In genomic region chr4:87423313-87424031, GRCh38 we compare ENCODE assay signal across 8 cellular contexts. TPM values are rescaled to one million over a fixed set of nuclear protein-coding genes. Genes with fewer than 3 reads are reported as not detected.
DNase-seq lines count a peak whose midpoint lies in the region; ATAC-seq and TF ChIP-seq lines count a peak whose summit lies in the region.

No MANE protein-coding gene starts in this region.

- peaks cover 4% of the 10 kb centered on the region for H3K4me1 ChIP-seq in IMR-90 (ENCODE audit: control insufficient read depth, insufficient read depth, low read length)
- peaks cover 10% of the 10 kb centered on the region for H3K4me1 ChIP-seq in iPS-18a (ENCODE audit: control insufficient read depth, low read depth, low read length)

- no peak overlapping the region for H2BK120ac ChIP-seq in IMR-90 (ENCODE audit: low read depth, low read length)

- no peak overlapping the region for H2AFZ ChIP-seq in IMR-90 (replicated peaks; ENCODE audit: low read length, poor library complexity)

- CTCF ChIA-PET in IMR-90 (lab: Yijun Ruan, JAX), result interaction anchor here (1.7 kb wide), 1 partner anchor 48 kb away, joined by 6 read pairs; no protein-coding TSS in a partner anchor
- CTCF ChIA-PET in activated CD4-positive, alpha-beta memory T cell treated with anti-CD3 and anti-CD28 coated beads, Interleukin-2, amount 10 ng/mL, durations not matched to agents 7 days and 5 days (lab: Charles Lee), result interaction anchor here (1.2 to 4.7 kb wide), 3 partner anchors 32 to 43 kb away, joined by 5 to 34 read pairs (median 7); partner anchors contain the start of gene HSD17B11

- dilution Hi-C loops in IMR-90 (cut with HindIII; ENCODE audit: low sequenced_read_pairs, unreplicated experiment), result no loop called here

- no peaks in the 10 kb centered on the region for H3K36me3 Mint-ChIP-seq in activated CD4-positive, alpha-beta memory T cell treated with anti-CD3 and anti-CD28 coated beads, Interleukin-2, amount 10 ng/mL, durations not matched to agents 7 days and 5 days (ENCODE audit: low read depth)
- H3K36me3 Mint-ChIP-seq in stimulated activated memory B cell treated with anti-CD40 and anti-IgM and Interleukin-4, amounts not matched to agents 10 μg/mL and 1 μg/mL and 100 μg/mL, for 72 hours, result no peaks in the 10 kb centered on the region

- no peaks in the 10 kb centered on the region; the same call in 1 of the 2 replicates for H3K9me1 ChIP-seq in IMR-90 (ENCODE audit: insufficient read depth, low read length)

- no peak for TF ChIP-seq POLR2A in IMR-90 (IDR thresholded peaks at IDR 0.05; ENCODE audit: low read depth, low read length)

- POLR2A ChIA-PET in IMR-90 (lab: Charles Lee; ENCODE audit: unreplicated experiment), result interaction anchor here (1.9 kb wide), 1 partner anchor 33 kb away, joined by 8 read pairs; the partner anchor contains the start of gene HSD17B11
- POLR2A ChIA-PET in activated CD4-positive, alpha-beta memory T cell treated with anti-CD3 and anti-CD28 coated beads, Interleukin-2, amount 10 ng/mL, durations not matched to agents 7 days and 5 days (lab: Charles Lee), result interaction anchor here (1.0 to 5.5 kb wide), 4 partner anchors 32 to 861 kb away, joined by 3 to 51 read pairs (median 4); partner anchors contain the start of genes HSD17B11 and PPM1K

- DNase-seq in D341Med (ENCODE audit: low spot score) (peak; percentile 36), IMR-90 (no peak)
- DNase-seq in activated CD4-positive, alpha-beta memory T cell treated with anti-CD3 and anti-CD28 coated beads, Interleukin-2, amount 10 ng/mL, durations not matched to agents 7 days and 5 days, result no peak
- DNase-seq in activated CD4-positive, alpha-beta T cell treated with anti-CD3 and anti-CD28 coated beads for 4 hours, result no peak

- H3K36me3 ChIP-seq in IMR-90 (ENCODE audit: control insufficient read depth, insufficient read depth, low read length), result no peaks in the 10 kb centered on the region
- no peaks in the 10 kb centered on the region for H3K36me3 ChIP-seq in iPS-18a (ENCODE audit: control insufficient read depth, low read depth, low read length)

- no peaks in the 10 kb centered on the region for H3K9me3 Mint-ChIP-seq in activated CD4-positive, alpha-beta memory T cell treated with anti-CD3 and anti-CD28 coated beads, Interleukin-2, amount 10 ng/mL, durations not matched to agents 7 days and 5 days
- no peaks in the 10 kb centered on the region for H3K9me3 Mint-ChIP-seq in stimulated activated memory B cell treated with anti-CD40 and anti-IgM and Interleukin-4, amounts not matched to agents 10 μg/mL and 1 μg/mL and 100 μg/mL, for 72 hours

- no peak overlapping the region for H4K5ac ChIP-seq in IMR-90 (ENCODE audit: low read depth, low read length)

- no peak for TF ChIP-seq CTCF in IMR-90 (conservative IDR thresholded peaks at IDR 0.05; ENCODE audit: low read depth, low read length)

- intact Hi-C loops in IMR-90 (cut with micrococcal nuclease), result loop anchor here (2.0 to 5.0 kb wide), 2 partner anchors 33 to 46 kb away; partner anchors contain the start of gene HSD17B11

- H3K27ac Mint-ChIP-seq in activated CD4-positive, alpha-beta memory T cell treated with anti-CD3 and anti-CD28 coated beads, Interleukin-2, amount 10 ng/mL, durations not matched to agents 7 days and 5 days, result no peak overlapping the region
- H3K27ac Mint-ChIP-seq in stimulated activated memory B cell treated with anti-CD40 and anti-IgM and Interleukin-4, amounts not matched to agents 10 μg/mL and 1 μg/mL and 100 μg/mL, for 72 hours, result peak overlapping the region; percentile 94

- H4K20me1 ChIP-seq in IMR-90 (ENCODE audit: insufficient read depth, low read length), result no peaks in the 10 kb centered on the region; the same call in 1 of the 2 replicates

- no peak overlapping the region for H2BK20ac ChIP-seq in IMR-90 (ENCODE audit: low read depth, low read length)

- H3K9ac ChIP-seq in IMR-90 (ENCODE audit: low read depth, low read length) (peak overlapping the region; percentile 95; the same call in 1 of the 2 replicates), iPS-18a (ENCODE audit: low read length) (peak overlapping the region; percentile 94)

- H3K4me3 ChIP-seq in IMR-90 (ENCODE audit: insufficient read depth, low read depth, low read length) (peak overlapping the region; percentile 64), iPS-18a (ENCODE audit: low read length) (peak overlapping the region; percentile 93)

- no peak for TF ChIP-seq RAD21 in IMR-90 (IDR thresholded peaks at IDR 0.05; ENCODE audit: low read length)

- H3K18ac ChIP-seq in IMR-90 (ENCODE audit: low read depth, low read length), result no peak overlapping the region

- peak overlapping the region; percentile 43; the same call in 1 of the 2 replicates for H2AK5ac ChIP-seq in IMR-90 (ENCODE audit: low read depth, low read length)

- H3K56ac ChIP-seq in IMR-90 (ENCODE audit: extremely low read depth, insufficient read depth, low read length), result no peak overlapping the region; the same call in 1 of the 2 replicates

- H3K4me2 ChIP-seq in IMR-90 (ENCODE audit: low read depth, low read length), result peak overlapping the region; percentile 95

- in situ Hi-C loops in IMR-90 (cut with MboI; ENCODE audit: low sequenced_read_pairs), result no loop called here

- H3K27ac ChIP-seq in IMR-90 (ENCODE audit: insufficient read depth, low read length), result no peak overlapping the region
- H3K27ac ChIP-seq in iPS-18a (ENCODE audit: low read length), result no peak overlapping the region

- H3K79me1 ChIP-seq in IMR-90 (ENCODE audit: low read depth in 1 of 2, low read length in 2 of 2), result peaks cover 16 to 41% of the 10 kb centered on the region in 2 experiments

- H3K27me3 Mint-ChIP-seq in activated CD4-positive, alpha-beta memory T cell treated with anti-CD3 and anti-CD28 coated beads, Interleukin-2, amount 10 ng/mL, durations not matched to agents 7 days and 5 days, result no peaks in the 10 kb centered on the region
- H3K27me3 Mint-ChIP-seq in stimulated activated memory B cell treated with anti-CD40 and anti-IgM and Interleukin-4, amounts not matched to agents 10 μg/mL and 1 μg/mL and 100 μg/mL, for 72 hours, result no peaks in the 10 kb centered on the region

- BruUV-seq in IMR-90 (replicated peaks; lab: Mats Ljungman, UMichigan), result no TSS peak

- H3K9me3 ChIP-seq in IMR-90 (ENCODE audit: control insufficient read depth, insufficient read depth, low read length), result no peaks in the 10 kb centered on the region
- H3K9me3 ChIP-seq in iPS-18a (ENCODE audit: control insufficient read depth, low read depth, low read length), result no peaks in the 10 kb centered on the region

- peak overlapping the region; percentile 88 for H3K4ac ChIP-seq in IMR-90 (ENCODE audit: low read depth, low read length)

- ATAC-seq in IMR-90 (ENCODE audit: low read depth) (no peak), HG03342 (IDR thresholded peaks at IDR 0.05; ENCODE audit: unreplicated experiment) (no peak), GM19463 (IDR thresholded peaks at IDR 0.05; ENCODE audit: unreplicated experiment) (no peak)
- no peak for ATAC-seq in stimulated activated memory B cell treated with anti-CD40 and anti-IgM and Interleukin-4, amounts not matched to agents 10 μg/mL and 1 μg/mL and 100 μg/mL, for 72 hours

- H4K8ac ChIP-seq in IMR-90 (ENCODE audit: low read depth in 2 of 2, low read length in 2 of 2), result peak overlapping the region in 1 of 2 experiments; percentile 99; a peak in 1 of 4 replicates

- peaks cover 30% of the 10 kb centered on the region for H3K4me1 Mint-ChIP-seq in activated CD4-positive, alpha-beta memory T cell treated with anti-CD3 and anti-CD28 coated beads, Interleukin-2, amount 10 ng/mL, durations not matched to agents 7 days and 5 days
- H3K4me1 Mint-ChIP-seq in stimulated activated memory B cell treated with anti-CD40 and anti-IgM and Interleukin-4, amounts not matched to agents 10 μg/mL and 1 μg/mL and 100 μg/mL, for 72 hours, result peaks cover 24% of the 10 kb centered on the region

- 0 out of 2 replicates have a peak overlapping the region, but pooled peaks have one; percentile 53 for H3K14ac ChIP-seq in IMR-90 (replicated peaks; ENCODE audit: low read depth, low read length)

- H3K23ac ChIP-seq in IMR-90 (ENCODE audit: low read depth, low read length), result peak overlapping the region; percentile 66; the same call in 1 of the 2 replicates

- H2BK5ac ChIP-seq in IMR-90 (ENCODE audit: low read depth, low read length, poor library complexity, severe bottlenecking), result peak overlapping the region; percentile 85

- no peaks in the 10 kb centered on the region for H3K27me3 ChIP-seq in IMR-90 (ENCODE audit: control insufficient read depth, insufficient read depth, low read length)
- no peaks in the 10 kb centered on the region for H3K27me3 ChIP-seq in iPS-18a (ENCODE audit: control insufficient read depth, insufficient read depth, low read length)

- no peak overlapping the region for H2AK9ac ChIP-seq in IMR-90 (replicated peaks; ENCODE audit: low read depth, low read length, poor library complexity)

- WGBS in IMR-90 (ENCODE audit: extremely low coverage in 2 of 2, insufficient read length in 1 of 2), 2 experiments, result no CpG with 5 or more reads among the region's 3 CpGs

- H3K4me3 Mint-ChIP-seq in activated CD4-positive, alpha-beta memory T cell treated with anti-CD3 and anti-CD28 coated beads, Interleukin-2, amount 10 ng/mL, durations not matched to agents 7 days and 5 days, result peak overlapping the region; percentile 96
- H3K4me3 Mint-ChIP-seq in stimulated activated memory B cell treated with anti-CD40 and anti-IgM and Interleukin-4, amounts not matched to agents 10 μg/mL and 1 μg/mL and 100 μg/mL, for 72 hours, result peak overlapping the region; percentile 99

- H4K91ac ChIP-seq in IMR-90 (ENCODE audit: insufficient read depth, low read depth, low read length), result no peak overlapping the region

- H2BK15ac ChIP-seq in IMR-90 (ENCODE audit: low read depth, low read length), result peak overlapping the region; percentile 33; the same call in 1 of the 3 replicates

TF ChIP-seq in IMR-90, 13 proteins besides CTCF, POLR2A, EP300 and RAD21 (continues in another document):
- TF ChIP-seq NFE2L2 (IDR thresholded peaks at IDR 0.05; ENCODE audit: low read depth, low read length) (no peak), BHLHE40 (IDR thresholded peaks at IDR 0.05; ENCODE audit: low read depth, low read length) (no peak), RCOR1 (IDR thresholded peaks at IDR 0.05; ENCODE audit: insufficient replicate concordance, low read length) (no peak), MAFK (IDR thresholded peaks at IDR 0.05; ENCODE audit: low read depth, low read length) (no peak)

RNA-seq across cellular contexts. Expression of gene NUDT9, which starts 1.1 kb away (rescaled TPM):
- 10.0 and 14.2 TPM in 2 replicates for total RNA-seq in IMR-90 (2012; rRNA removed)
- 19.3 and 23.5 TPM in 2 replicates for polyA plus RNA-seq in IMR-90 (2012; rRNA removed)
- polyA plus RNA-seq in IMR-90 (2012; cell fraction: cytosol; rRNA removed), result 16.4 and 19.1 TPM in 2 replicates
- 9.4 and 18.5 TPM in 2 replicates for polyA plus RNA-seq in IMR-90 (2012; cell fraction: nucleus; rRNA removed; ENCODE audit: low replicate concordance)
- total RNA-seq in activated CD4-positive, alpha-beta memory T cell treated with anti-CD3 and anti-CD28 coated beads, Interleukin-2, amount 10 ng/mL, durations not matched to agents 7 days and 5 days, result 1 to 10 TPM; 7.4 to 8.4 TPM

RNA-seq across cellular contexts. Expression of gene HSD17B11, which starts 32.5 kb away (rescaled TPM):
- 11.3 and 28.6 TPM in 2 replicates for total RNA-seq in IMR-90 (2012; rRNA removed)
- polyA plus RNA-seq in IMR-90 (2012; rRNA removed), result 8.4 and 12.0 TPM in 2 replicates
- polyA plus RNA-seq in IMR-90 (2012; cell fraction: cytosol; rRNA removed), result 1.6 and 1.7 TPM in 2 replicates
- polyA plus RNA-seq in IMR-90 (2012; cell fraction: nucleus; rRNA removed; ENCODE audit: low replicate concordance), result 0.26 and 4.4 TPM in 2 replicates
- total RNA-seq in activated CD4-positive, alpha-beta memory T cell treated with anti-CD3 and anti-CD28 coated beads, Interleukin-2, amount 10 ng/mL, durations not matched to agents 7 days and 5 days, result 10 to 100 TPM; 39.5 to 44.3 TPM
